Comparison of ENCODE assay signal across 11 cellular contexts in genomic region chr19:55157064-55157908, GRCh38. TPM values are rescaled to one million over a fixed set of nuclear protein-coding genes. Genes with fewer than 3 reads are reported as not detected.
A peak's percentile ranks its signal among the peaks of the same experiment; 100 is the strongest.
DNase-seq lines count a peak whose midpoint lies in the region; ATAC-seq and TF ChIP-seq lines count a peak whose summit lies in the region.
"Had no signal": no experiment of that assay in that cellular context is flagged by ENCODE, and none has a peak within 500 bp of the region (broad histone marks: within the 10 kb centered on the region; RNA-seq: fewer than 3 reads in every experiment).

Gene TNNI3, minus strand, starts transcription at chr19:55157732. Its CDS starts 143 bp downstream, at chr19:55157589.

- H3K27ac Mint-ChIP-seq in Calu3 (ENCODE audit: unreplicated experiment) = no peak within 1 kb of the TSS
- H3K27ac Mint-ChIP-seq: activated naive CD4-positive, alpha-beta T cell treated with anti-CD3 and anti-CD28 coated beads, Interleukin-2, amount 10 ng/mL, durations not matched to agents 7 days and 5 days had no signal

- DNase-seq in Calu3 (no peak), RWPE2 (ENCODE audit: low spot score) (no peak), left cardiac atrium (peak; percentile 56), osteoblast (ENCODE audit: insufficient read length, low spot score, missing footprints) (peak; percentile 77), NCI-H2081 treated with DMSO at 0.1 percent for 48 hours (lab: John Stamatoyannopoulos, UW) (no peak), NCI-H69 (lab: John Stamatoyannopoulos, UW) (no peak)
- DNase-seq: posterior cingulate gyrus had no signal

- no peak for ATAC-seq in RWPE2 (ENCODE audit: low read depth)
- peak; percentile 35 to 51 for ATAC-seq in left cardiac atrium
- no peak for ATAC-seq in HG03097 (IDR thresholded peaks at IDR 0.05; ENCODE audit: low FRiP score, unreplicated experiment)
- ATAC-seq in HG03457 (IDR thresholded peaks at IDR 0.05; ENCODE audit: unreplicated experiment) = no peak

- peaks cover 29% of the 10 kb centered on the region for H3K27me3 Mint-ChIP-seq in Calu3 (ENCODE audit: unreplicated experiment)

- H3K36me3 ChIP-seq in RWPE2 (ENCODE audit: low read depth) (no peaks in the 10 kb centered on the region), osteoblast (ENCODE audit: insufficient read depth, low read length) (no peaks in the 10 kb centered on the region)

- H3K4me3 ChIP-seq in RWPE2 (ENCODE audit: severe bottlenecking) (peak within 1 kb of the TSS; percentile 40), osteoblast (ENCODE audit: insufficient read depth, low read length) (no peak within 1 kb of the TSS)

- no peak within 1 kb of the TSS for H3K4me2 ChIP-seq in osteoblast (ENCODE audit: insufficient read depth, low read length)

- H3K9me3 ChIP-seq in RWPE2 (ENCODE audit: severe bottlenecking) (no peaks in the 10 kb centered on the region), osteoblast (ENCODE audit: low read depth, low read length) (no peaks in the 10 kb centered on the region)

- TF ChIP-seq CTCF in Calu3 (IDR thresholded peaks at IDR 0.05; ENCODE audit: unreplicated experiment) = no peak
- no peak for TF ChIP-seq CTCF in RWPE2 (IDR thresholded peaks at IDR 0.05; ENCODE audit: poor library complexity, severe bottlenecking)
- no peak for TF ChIP-seq CTCF in osteoblast (IDR thresholded peaks at IDR 0.05; ENCODE audit: extremely low read depth, low read depth, low read length)

- H3K4me1 Mint-ChIP-seq in Calu3 (ENCODE audit: low read depth, unreplicated experiment) = peaks cover 24% of the 10 kb centered on the region

- H3K4me3 Mint-ChIP-seq in Calu3 (ENCODE audit: low read depth, unreplicated experiment) = peak within 1 kb of the TSS; percentile 55
- H3K4me3 Mint-ChIP-seq: activated naive CD4-positive, alpha-beta T cell treated with anti-CD3 and anti-CD28 coated beads, Interleukin-2, amount 10 ng/mL, durations not matched to agents 7 days and 5 days had no signal

- H3K4me1 ChIP-seq in RWPE2 (ENCODE audit: insufficient read depth, poor library complexity, severe bottlenecking) (peaks cover 18% of the 10 kb centered on the region), osteoblast (ENCODE audit: insufficient read depth, low read length) (no peaks in the 10 kb centered on the region)

- intact Hi-C loops in Calu3 (cut with micrococcal nuclease; ENCODE audit: unreplicated experiment) = no loop called here
- intact Hi-C loops in left cardiac atrium (cut with DNase I) = no loop called here

- no peaks in the 10 kb centered on the region for H3K9me3 Mint-ChIP-seq in Calu3 (ENCODE audit: low read depth, unreplicated experiment)

- no peaks in the 10 kb centered on the region for H4K20me1 ChIP-seq in osteoblast (ENCODE audit: insufficient read depth, low read length)

- H3K27ac ChIP-seq in RWPE2 (ENCODE audit: poor library complexity, severe bottlenecking) (peak within 1 kb of the TSS; percentile 67), osteoblast (ENCODE audit: low read depth, low read length) (no peak within 1 kb of the TSS)
- H3K27ac ChIP-seq: HL-60 had no signal

- H3K36me3 Mint-ChIP-seq in Calu3 (ENCODE audit: insufficient read depth, unreplicated experiment) = peaks cover 41% of the 10 kb centered on the region

- no TSS peak for BruUV-seq in Calu3 (replicated peaks; lab: Mats Ljungman, UMichigan)

- H2AFZ ChIP-seq in osteoblast (ENCODE audit: low read length) = no peak within 1 kb of the TSS

- H3K27me3 ChIP-seq in RWPE2 (ENCODE audit: insufficient read depth, poor library complexity, severe bottlenecking) (no peaks in the 10 kb centered on the region), osteoblast (ENCODE audit: insufficient read depth, low read length) (peaks cover 30% of the 10 kb centered on the region)

- CTCF ChIA-PET in Calu3 (lab: Charles Lee) = interaction anchor here (0.6 to 1.0 kb wide), 2 partner anchors 8 to 11 kb away, joined by 3 read pairs; no protein-coding TSS in a partner anchor

- no peaks in the 10 kb centered on the region for H3K79me2 ChIP-seq in osteoblast (ENCODE audit: insufficient read depth, low read length)

RNA-seq across cellular contexts. Expression of gene TNNI3, which starts in this region (rescaled TPM):
- 1.3 and 2.5 TPM in 2 replicates for total RNA-seq in Calu3 (2022)
- 1,000 to 10,000 TPM; 1,897 to 2,132 TPM for total RNA-seq in left cardiac atrium
- total RNA-seq in osteoblast = not detected in 2 replicates

Comparison
In these comparisons a context has a peak if more than half of its experiments do, and no peak if none do; other contexts are left out.
1. RNA of gene TNNI3 (total RNA-seq): 1,897 to 2,132 TPM in left cardiac atrium; 1.3 to 2.5 TPM in Calu3 and not detected in osteoblast; every median in the first group is over 100 times any median in the second.
2. Peak in DNase-seq in osteoblast; RNA of the gene not detected or under 1 TPM.
3. ATAC-seq: peak in left cardiac atrium (2 of 2); none in RWPE2 (single experiment), HG03097 (single experiment) and HG03457 (single experiment).